17 cellular contexts compared by ENCODE assay signal in the genomic region with DNA sequence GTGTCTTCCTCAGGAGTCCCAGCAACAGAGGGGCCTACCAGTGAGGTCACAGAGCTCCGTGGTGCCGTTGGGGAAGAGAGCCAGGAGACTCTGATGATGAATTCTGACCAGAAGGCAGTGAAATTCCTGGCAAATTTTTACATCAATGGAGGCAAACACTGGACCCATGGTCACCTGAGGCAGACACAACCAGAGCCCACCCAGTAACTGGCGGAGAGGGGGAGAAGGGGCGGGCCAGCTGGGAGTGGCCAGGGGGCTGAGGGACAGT. TPM values are rescaled to one million over a fixed set of nuclear protein-coding genes. Genes with fewer than 3 reads are reported as not detected.
"Had no signal": no experiment of that assay in that cellular context is flagged by ENCODE, and none has a peak within 500 bp of the region (broad histone marks: within the 10 kb centered on the region; RNA-seq: fewer than 3 reads in every experiment).

Gene STPG3, plus strand, starts transcription at position 93 of the 268 bp plus-strand sequence. Its CDS starts 1 bp downstream, at position 94.

- H3K4me3 ChIP-seq: body of pancreas, thyroid gland, uterus had no signal

- H3K36me3 ChIP-seq: thyroid gland, uterus had no signal

- ATAC-seq: activated T-helper 17 cell treated with anti-CD3 and anti-CD28 coated beads, Interleukin-2, amount 50 U/mL, for 72 hours; body of pancreas; left cardiac atrium had no signal

- H3K4me3 Mint-ChIP-seq: activated naive CD4-positive, alpha-beta T cell treated with anti-CD3 and anti-CD28 coated beads for 36 hours; activated T-helper 17 cell treated with anti-CD3 and anti-CD28 coated beads, Interleukin-2, amount 50 U/mL, for 72 hours; endodermal cell; T-helper 1 cell treated with Interleukin-12 subunit alpha and Interleukin-12 subunit beta and Interleukin-4 antibody, amounts not matched to agents 30 μg/mL and 1 μg/mL, for 36 hours had no signal

- H3K27ac Mint-ChIP-seq: activated naive CD4-positive, alpha-beta T cell treated with anti-CD3 and anti-CD28 coated beads for 36 hours; activated T-helper 17 cell treated with anti-CD3 and anti-CD28 coated beads, Interleukin-2, amount 50 U/mL, for 72 hours; endodermal cell; T-helper 1 cell treated with Interleukin-12 subunit alpha and Interleukin-12 subunit beta and Interleukin-4 antibody, amounts not matched to agents 30 μg/mL and 1 μg/mL, for 36 hours had no signal

- DNase-seq: activated CD4-positive, alpha-beta T cell treated with anti-CD3 and anti-CD28 coated beads for 48 hours; activated CD8-positive, alpha-beta memory T cell treated with anti-CD3 and anti-CD28 coated beads for 24 hours; activated naive CD4-positive, alpha-beta T cell treated with anti-CD3 and anti-CD28 coated beads for 36 hours; activated T-cell treated with anti-CD3 and anti-CD28 coated beads for 4 hours; body of pancreas; central memory CD4-positive, alpha-beta T cell; endodermal cell; left cardiac atrium; retina; small intestine; thyroid gland; uterus had no signal

- H3K27me3 ChIP-seq: body of pancreas, thyroid gland, uterus had no signal

- H3K27ac ChIP-seq: thyroid gland, uterus had no signal

- H3K27me3 Mint-ChIP-seq: activated T-helper 17 cell treated with anti-CD3 and anti-CD28 coated beads, Interleukin-2, amount 50 U/mL, for 72 hours had no signal

- H3K9me3 ChIP-seq: body of pancreas, thyroid gland, uterus had no signal

- H3K9me3 Mint-ChIP-seq: activated naive CD4-positive, alpha-beta T cell treated with anti-CD3 and anti-CD28 coated beads for 36 hours; activated T-helper 17 cell treated with anti-CD3 and anti-CD28 coated beads, Interleukin-2, amount 50 U/mL, for 72 hours; endodermal cell; T-helper 1 cell treated with Interleukin-12 subunit alpha and Interleukin-12 subunit beta and Interleukin-4 antibody, amounts not matched to agents 30 μg/mL and 1 μg/mL, for 36 hours had no signal

RNA-seq across cellular contexts. Expression of gene STPG3, which starts in this region (rescaled TPM):
- total RNA-seq: activated naive CD4-positive, alpha-beta T cell treated with anti-CD3 and anti-CD28 coated beads for 36 hours; activated T-helper 17 cell treated with anti-CD3 and anti-CD28 coated beads, Interleukin-2, amount 50 U/mL, for 72 hours; body of pancreas; endodermal cell; glomerular endothelial cell; lung microvascular endothelial cell; thyroid gland; uterus had no signal
- polyA plus RNA-seq: esophagus, small intestine had no signal
